8 cellular contexts compared by ENCODE assay signal in the genomic region with DNA sequence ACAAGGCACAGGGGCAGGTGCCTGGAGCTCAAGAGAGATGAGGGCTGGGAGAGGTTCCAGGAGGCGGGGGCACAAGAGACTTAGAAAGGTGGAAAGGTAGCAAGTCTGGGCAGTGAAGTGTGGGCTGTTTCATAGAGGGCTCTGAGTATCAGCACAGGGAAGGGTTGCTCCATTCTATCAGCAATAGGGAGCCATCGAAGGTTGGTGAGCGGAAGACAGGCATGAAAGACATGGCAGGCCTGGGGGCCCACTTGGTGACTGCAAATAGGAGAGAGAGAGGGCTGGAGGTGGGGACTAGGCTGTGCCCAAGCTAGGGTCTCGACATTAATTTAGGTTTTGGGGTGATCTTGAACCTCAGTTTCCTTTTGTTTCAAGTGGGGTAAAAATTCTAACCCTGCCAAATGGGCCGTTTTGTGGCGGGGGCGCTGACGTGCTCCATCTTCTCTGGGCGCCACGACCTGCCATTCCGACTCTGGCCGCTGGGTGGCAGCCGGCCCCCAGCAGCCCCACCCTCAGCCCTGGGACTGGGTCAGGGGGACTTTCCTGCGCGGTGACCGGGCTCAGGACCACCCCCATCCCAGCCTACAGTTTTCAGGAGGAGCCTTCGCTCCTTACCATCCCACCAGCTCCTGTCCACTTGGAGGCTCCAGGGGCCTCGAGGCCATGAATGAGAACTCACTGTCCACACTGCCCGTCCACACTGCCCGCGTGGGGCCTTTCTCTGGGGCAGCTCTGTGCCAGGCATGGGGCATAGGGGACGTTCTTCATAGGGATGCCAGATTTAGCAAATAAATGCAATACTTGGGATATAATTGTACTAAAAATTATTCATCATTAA. TPM values are rescaled to one million over a fixed set of nuclear protein-coding genes. Genes with fewer than 3 reads are reported as not detected.
A peak's percentile ranks its signal among the peaks of the same experiment; 100 is the strongest.
DNase-seq lines count a peak whose midpoint lies in the region; ATAC-seq and TF ChIP-seq lines count a peak whose summit lies in the region.

No MANE protein-coding gene starts in this region.

- H4K20me1 ChIP-seq in KMS-11 (ENCODE audit: insufficient read depth): no peaks in the 10 kb centered on the region

- no peaks in the 10 kb centered on the region for H3K9me3 Mint-ChIP-seq in activated CD4-positive, alpha-beta T cell treated with anti-CD3 and anti-CD28 coated beads, Interleukin-2, amount 10 ng/mL, durations not matched to agents 24 days and 14 days
- H3K9me3 Mint-ChIP-seq in dendritic cell treated with granulocyte-macrophage colony-stimulating factor and Interleukin-4, amounts not matched to agents 40 ng/mL and 50 ng/mL, for 4 days: no peaks in the 10 kb centered on the region

- intact Hi-C loops in activated CD4-positive, alpha-beta T cell treated with anti-CD3 and anti-CD28 coated beads, Interleukin-2, amount 10 ng/mL, durations not matched to agents 24 days and 14 days (cut with micrococcal nuclease): loop anchor here (5.0 kb wide), 2 partner anchors 282 to 362 kb away; no protein-coding TSS in a partner anchor
- intact Hi-C loops in dendritic cell treated with granulocyte-macrophage colony-stimulating factor and Interleukin-4, amounts not matched to agents 40 ng/mL and 50 ng/mL, for 4 days (cut with micrococcal nuclease): loop anchor here (2.0 kb wide), 2 partner anchors 283 to 359 kb away; no protein-coding TSS in a partner anchor

- ATAC-seq in GM21576 (IDR thresholded peaks at IDR 0.05; ENCODE audit: unreplicated experiment): no peak
- ATAC-seq in HG03571 (IDR thresholded peaks at IDR 0.05; ENCODE audit: unreplicated experiment): no peak

- peak; percentile 39 for DNase-seq in Daoy (ENCODE audit: low read depth)
- peak; percentile 87 for DNase-seq in activated CD4-positive, alpha-beta T cell treated with anti-CD3 and anti-CD28 coated beads, Interleukin-2, amount 10 ng/mL, durations not matched to agents 24 days and 14 days
- peak; percentile 46 for DNase-seq in medulla oblongata (ENCODE audit: extremely low spot score)
- DNase-seq in stimulated activated CD8-positive, alpha-beta memory T cell treated with anti-CD3 and anti-CD28 coated beads, Interleukin-4, amount 100 ng/mL, for 4 hours (ENCODE audit: low read depth in 2 of 2, low spot score in 1 of 2): peak; percentile 5 to 19

- peaks cover 6% of the 10 kb centered on the region for H3K4me1 Mint-ChIP-seq in activated CD4-positive, alpha-beta T cell treated with anti-CD3 and anti-CD28 coated beads, Interleukin-2, amount 10 ng/mL, durations not matched to agents 24 days and 14 days
- peaks cover 15% of the 10 kb centered on the region for H3K4me1 Mint-ChIP-seq in dendritic cell treated with granulocyte-macrophage colony-stimulating factor and Interleukin-4, amounts not matched to agents 40 ng/mL and 50 ng/mL, for 4 days (ENCODE audit: low read depth)

- H3K27me3 Mint-ChIP-seq in activated CD4-positive, alpha-beta T cell treated with anti-CD3 and anti-CD28 coated beads, Interleukin-2, amount 10 ng/mL, durations not matched to agents 24 days and 14 days: peaks cover 4% of the 10 kb centered on the region
- peaks cover 10% of the 10 kb centered on the region for H3K27me3 Mint-ChIP-seq in dendritic cell treated with granulocyte-macrophage colony-stimulating factor and Interleukin-4, amounts not matched to agents 40 ng/mL and 50 ng/mL, for 4 days

- TF ChIP-seq CTCF in KMS-11 (conservative IDR thresholded peaks at IDR 0.05; ENCODE audit: low read depth, low read length): peak; percentile 93

- no peak overlapping the region for H3K4me3 ChIP-seq in KMS-11 (IDR thresholded peaks at IDR 0.05; ENCODE audit: insufficient read depth, low read depth, low read length)

- no peaks in the 10 kb centered on the region for H3K36me3 Mint-ChIP-seq in activated CD4-positive, alpha-beta T cell treated with anti-CD3 and anti-CD28 coated beads, Interleukin-2, amount 10 ng/mL, durations not matched to agents 24 days and 14 days (ENCODE audit: low read depth)
- H3K36me3 Mint-ChIP-seq in dendritic cell treated with granulocyte-macrophage colony-stimulating factor and Interleukin-4, amounts not matched to agents 40 ng/mL and 50 ng/mL, for 4 days (ENCODE audit: low read depth): no peaks in the 10 kb centered on the region

- peaks cover 8% of the 10 kb centered on the region; the same call in 1 of the 2 replicates for H3K27me3 ChIP-seq in KMS-11 (ENCODE audit: insufficient read depth, low read depth)

- peak overlapping the region; percentile 13; the same call in 1 of the 2 replicates for H2AFZ ChIP-seq in KMS-11 (ENCODE audit: low read depth)

- no peak overlapping the region for H3K4me2 ChIP-seq in KMS-11

- no peaks in the 10 kb centered on the region for H3K36me3 ChIP-seq in KMS-11 (ENCODE audit: insufficient read depth)

- no peak overlapping the region for H3K27ac ChIP-seq in KMS-11

- no peaks in the 10 kb centered on the region for H3K79me2 ChIP-seq in KMS-11 (ENCODE audit: insufficient read depth, low read depth)

- H3K4me3 Mint-ChIP-seq in activated CD4-positive, alpha-beta T cell treated with anti-CD3 and anti-CD28 coated beads, Interleukin-2, amount 10 ng/mL, durations not matched to agents 24 days and 14 days: no peak overlapping the region
- H3K4me3 Mint-ChIP-seq in dendritic cell treated with granulocyte-macrophage colony-stimulating factor and Interleukin-4, amounts not matched to agents 40 ng/mL and 50 ng/mL, for 4 days: no peak overlapping the region

- H3K4me1 ChIP-seq in KMS-11 (ENCODE audit: low read depth, poor library complexity, severe bottlenecking): no peaks in the 10 kb centered on the region

- no peak overlapping the region for H3K9ac ChIP-seq in KMS-11

- no peak overlapping the region for H3K27ac Mint-ChIP-seq in activated CD4-positive, alpha-beta T cell treated with anti-CD3 and anti-CD28 coated beads, Interleukin-2, amount 10 ng/mL, durations not matched to agents 24 days and 14 days
- peak overlapping the region; percentile 13 for H3K27ac Mint-ChIP-seq in dendritic cell treated with granulocyte-macrophage colony-stimulating factor and Interleukin-4, amounts not matched to agents 40 ng/mL and 50 ng/mL, for 4 days

RNA-seq across cellular contexts. Expression of gene PCBD1, which starts 37.2 kb away (rescaled TPM):
- total RNA-seq in Daoy (2014; rRNA removed; shearing (Covaris generic)): 26.2 and 31.7 TPM in 2 replicates
- total RNA-seq in activated CD4-positive, alpha-beta T cell treated with anti-CD3 and anti-CD28 coated beads, Interleukin-2, amount 10 ng/mL, durations not matched to agents 24 days and 14 days: 63.2 and 67.7 TPM in 2 replicates

Comparison
In these comparisons a context has a peak if more than half of its experiments do, and no peak if none do; other contexts are left out.
1. DNase-seq: peak in every context shown above with its lines; median percentile 87 in activated CD4-positive, alpha-beta T cell treated with anti-CD3 and anti-CD28 coated beads, Interleukin-2, amount 10 ng/mL, durations not matched to agents 24 days and 14 days; 46 in medulla oblongata; 39 in Daoy; 12 in stimulated activated CD8-positive, alpha-beta memory T cell treated with anti-CD3 and anti-CD28 coated beads, Interleukin-4, amount 100 ng/mL, for 4 hours.